8 cellular contexts compared by ENCODE assay signal in genomic region chr3:58874248-58874741, GRCh38.
DNase-seq lines count a peak whose midpoint lies in the region; ATAC-seq, FAIRE-seq and TF ChIP-seq lines count a peak whose summit lies in the region.

No MANE protein-coding gene starts in this region.

- peak; percentile 59 for ATAC-seq in GM18868 (IDR thresholded peaks at IDR 0.05; ENCODE audit: unreplicated experiment)

- peak; percentile 78 for FAIRE-seq in H54 (lab: Jason Lieb, UNC)

- no peak overlapping the region for H3K4me3 ChIP-seq in fibroblast of mammary gland (ENCODE audit: control insufficient read depth, low read depth, low read length)

- TF ChIP-seq POLR2A in H54 (IDR thresholded peaks at IDR 0.05; ENCODE audit: low read depth, low read length): no peak

- TF ChIP-seq CTCF in fibroblast of mammary gland (conservative IDR thresholded peaks at IDR 0.05; ENCODE audit: control insufficient read depth, insufficient read depth, low read depth, low read length): no peak

- peak; percentile 26 for DNase-seq in H54 (ENCODE audit: insufficient read length, low spot score)
- peak; percentile 11 for DNase-seq in HPDE6-E6E7 (ENCODE audit: extremely low spot score)
- peak; percentile 21 for DNase-seq in fibroblast of mammary gland (ENCODE audit: low read depth)
- DNase-seq in Kasumi-1 (lab: John Stamatoyannopoulos, UW): no peak
- no peak for DNase-seq in amniotic stem cell (lab: John Stamatoyannopoulos, UW)
- DNase-seq in stimulated activated CD8-positive, alpha-beta memory T cell treated with anti-CD3 and anti-CD28 coated beads, Interleukin-4, amount 100 ng/mL, for 48 hours: no peak
- no peak for DNase-seq in NCI-H2029 (lab: John Stamatoyannopoulos, UW)

Comparison
In these comparisons a context has a peak if more than half of its experiments do, and no peak if none do; other contexts are left out.
1. DNase-seq: peak in H54 (single experiment), HPDE6-E6E7 (single experiment) and fibroblast of mammary gland (single experiment); none in Kasumi-1 (0 of 2), amniotic stem cell (single experiment), stimulated activated CD8-positive, alpha-beta memory T cell treated with anti-CD3 and anti-CD28 coated beads, Interleukin-4, amount 100 ng/mL, for 48 hours (single experiment) and NCI-H2029 (single experiment).